12 cellular contexts compared by ENCODE assay signal in the genomic region with DNA sequence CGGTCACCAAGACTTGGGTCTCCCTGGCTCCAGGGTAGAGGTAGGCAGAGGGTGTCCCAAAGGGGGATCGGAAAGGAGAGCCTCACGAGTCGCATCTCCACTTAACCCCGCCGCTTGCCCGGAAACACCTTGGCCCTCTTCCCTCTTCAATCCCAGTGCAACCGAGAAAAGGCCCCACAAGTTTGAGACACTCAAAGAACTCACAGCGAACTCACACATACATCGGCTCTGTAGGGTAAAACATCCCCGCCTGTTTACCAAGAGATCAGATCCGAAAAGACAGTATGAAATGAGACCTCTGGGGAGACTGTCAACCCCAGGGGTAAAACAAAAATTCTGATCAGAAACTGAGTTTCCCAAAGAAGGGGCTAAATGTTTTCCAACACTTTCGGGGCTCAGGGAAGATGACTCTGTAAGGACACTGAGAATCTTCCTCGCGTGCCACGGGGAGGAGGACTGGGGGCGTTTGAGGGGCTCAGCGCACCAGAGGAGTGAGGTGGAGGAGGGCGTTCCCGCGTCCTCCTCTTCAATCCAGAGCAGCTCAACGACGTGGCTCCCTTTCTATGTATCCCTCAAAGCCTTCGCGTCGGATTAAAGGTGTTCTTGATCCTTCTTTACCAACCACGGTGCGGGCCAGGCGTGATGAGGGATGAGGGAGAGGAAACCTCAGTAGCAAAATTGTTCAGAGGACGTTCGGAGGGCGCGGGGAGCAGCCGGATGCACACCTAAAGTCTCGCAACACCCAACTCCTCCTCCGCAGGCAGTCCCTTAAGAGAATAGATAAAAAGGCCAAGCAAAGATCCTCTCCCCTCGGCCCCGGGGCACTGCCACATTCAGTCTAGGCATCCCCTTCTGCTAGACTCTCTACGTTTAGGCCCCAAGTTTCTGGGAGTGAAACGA. TPM values are rescaled to one million over a fixed set of nuclear protein-coding genes. Genes with fewer than 3 reads are reported as not detected.
DNase-seq lines count a peak whose midpoint lies in the region; ATAC-seq and TF ChIP-seq lines count a peak whose summit lies in the region.
"Had no signal": no experiment of that assay in that cellular context is flagged by ENCODE, and none has a peak within 500 bp of the region (broad histone marks: within the 10 kb centered on the region; RNA-seq: fewer than 3 reads in every experiment).

No MANE protein-coding gene starts in this region.

- H3K4me2 ChIP-seq in Loucy (ENCODE audit: low read depth, low read length, poor library complexity, severe bottlenecking) = peak overlapping the region; percentile 55

- peaks cover 58% of the 10 kb centered on the region for H3K4me1 Mint-ChIP-seq in neural crest cell

- H3K36me3 Mint-ChIP-seq in neural crest cell (ENCODE audit: low read depth) = peaks cover 3% of the 10 kb centered on the region
- H3K36me3 Mint-ChIP-seq: activated naive CD4-positive, alpha-beta T cell treated with anti-CD3 and anti-CD28 coated beads, Interleukin-2, amount 50 U/mL, for 24 hours had no signal

- no peaks in the 10 kb centered on the region for H3F3A ChIP-seq in Loucy (ENCODE audit: low read depth)

- CTCF ChIA-PET in BJ (lab: Yijun Ruan, JAX) = interaction anchor here (0.6 to 4.3 kb wide), 8 partner anchors 163 to 625 kb away, joined by 3 to 36 read pairs (median 3); no protein-coding TSS in a partner anchor

- TF ChIP-seq CTCF in BJ (IDR thresholded peaks at IDR 0.05; ENCODE audit: insufficient read depth, low read depth, low read length) (no peak), Loucy (conservative IDR thresholded peaks at IDR 0.05; ENCODE audit: low read length) (no peak), esophagus squamous epithelium (IDR thresholded peaks at IDR 0.05) (no peak), neural crest cell (conservative IDR thresholded peaks at IDR 0.05) (no peak)

- intact Hi-C loops in esophagus squamous epithelium (cut with DNase I) = loop anchor here (5.0 to 10.0 kb wide), 2 partner anchors 239 to 421 kb away; no protein-coding TSS in a partner anchor

- H3K9me3 ChIP-seq in Loucy (ENCODE audit: insufficient read depth, low read depth, low read length) = no peaks in the 10 kb centered on the region
- no peaks in the 10 kb centered on the region for H3K9me3 ChIP-seq in esophagus squamous epithelium

- H3K27ac Mint-ChIP-seq in neural crest cell (ENCODE audit: unreplicated experiment) = peak overlapping the region; percentile 21
- H3K27ac Mint-ChIP-seq: activated naive CD4-positive, alpha-beta T cell treated with anti-CD3 and anti-CD28 coated beads, Interleukin-2, amount 50 U/mL, for 24 hours had no signal

- peaks cover 94% of the 10 kb centered on the region for H3K27me3 Mint-ChIP-seq in neural crest cell (ENCODE audit: low read depth)

- no peaks in the 10 kb centered on the region for H4K20me1 ChIP-seq in Loucy (ENCODE audit: insufficient read depth, low read length, poor library complexity, severe bottlenecking)

- no peaks in the 10 kb centered on the region for H3K9me3 Mint-ChIP-seq in neural crest cell
- H3K9me3 Mint-ChIP-seq: activated naive CD4-positive, alpha-beta T cell treated with anti-CD3 and anti-CD28 coated beads, Interleukin-2, amount 50 U/mL, for 24 hours had no signal

- POLR2A ChIA-PET in BJ (lab: Charles Lee) = interaction anchor here (0.6 to 2.8 kb wide), 4 partner anchors 101 to 624 kb away, joined by 3 to 20 read pairs (median 4); no protein-coding TSS in a partner anchor

- peaks cover 61% of the 10 kb centered on the region for H3K79me2 ChIP-seq in Loucy (ENCODE audit: insufficient read depth, low read length)

- peaks cover 8% of the 10 kb centered on the region for H3K36me3 ChIP-seq in BJ (ENCODE audit: control insufficient read depth, insufficient read depth, low read length)
- H3K36me3 ChIP-seq in Loucy (ENCODE audit: insufficient read depth, low read length) = no peaks in the 10 kb centered on the region
- H3K36me3 ChIP-seq in esophagus squamous epithelium = peaks cover 0 to 14% (median 0%) of the 10 kb centered on the region in 3 donors

- DNase-seq in BJ (ENCODE audit: low read depth) (no peak), esophagus squamous epithelium (lab: John Stamatoyannopoulos, UW) (no peak), neural crest cell (ENCODE audit: low read depth, low spot score) (peak; percentile 2), COR-L47 (lab: John Stamatoyannopoulos, UW) (no peak)
- no peak for DNase-seq in effector CD8-positive, alpha-beta T cell (lab: John Stamatoyannopoulos, UW)
- DNase-seq: activated CD8-positive, alpha-beta memory T cell treated with anti-CD3 and anti-CD28 coated beads for 24 hours; hippocampal formation; stimulated activated CD8-positive, alpha-beta memory T cell treated with anti-CD3 and anti-CD28 coated beads, Interleukin-4, amount 100 ng/mL, for 48 hours had no signal

- H3K4me3 Mint-ChIP-seq in neural crest cell = peak overlapping the region; percentile 90
- H3K4me3 Mint-ChIP-seq: activated naive CD4-positive, alpha-beta T cell treated with anti-CD3 and anti-CD28 coated beads, Interleukin-2, amount 50 U/mL, for 24 hours had no signal

- no peak overlapping the region for H3K9ac ChIP-seq in Loucy (ENCODE audit: low read depth, low read length, poor library complexity, severe bottlenecking)

- H3K4me1 ChIP-seq in Loucy (ENCODE audit: insufficient read depth, low read length, poor library complexity, severe bottlenecking) (peaks cover under 1% of the 10 kb centered on the region), esophagus squamous epithelium (peaks cover 8 to 77% (median 16%) of the 10 kb centered on the region in 3 donors)

- TF ChIP-seq POLR2A in esophagus squamous epithelium (IDR thresholded peaks at IDR 0.05) = no peak

- H2AFZ ChIP-seq in Loucy (ENCODE audit: low read length) = no peak overlapping the region

- peak overlapping the region in 2 of 4 donors; percentile 91 to 93 for H3K27ac ChIP-seq in esophagus squamous epithelium

- no peaks in the 10 kb centered on the region for H3K27me3 ChIP-seq in BJ (ENCODE audit: control insufficient read depth, insufficient read depth, low read length)
- H3K27me3 ChIP-seq in Loucy (ENCODE audit: insufficient read depth, low read length, poor library complexity, severe bottlenecking) = peaks cover 16% of the 10 kb centered on the region
- H3K27me3 ChIP-seq in esophagus squamous epithelium = peaks cover 0 to 83% (median 0%) of the 10 kb centered on the region in 4 donors

- H3K4me3 ChIP-seq in BJ (ENCODE audit: low read depth, low read length) (peak overlapping the region; percentile 68), Loucy (ENCODE audit: low read length, poor library complexity, severe bottlenecking) (peak overlapping the region; percentile 67), esophagus squamous epithelium (peak overlapping the region; percentile 25 to 84 (median 56))

- WGBS in esophagus squamous epithelium, 2 donors = 39 to 60% methylated on average over 27 to 34 of the region's 40 CpGs

- no peak for ATAC-seq in HG02571 (IDR thresholded peaks at IDR 0.05; ENCODE audit: unreplicated experiment)
- no peak for ATAC-seq in GM18511 (IDR thresholded peaks at IDR 0.05; ENCODE audit: unreplicated experiment)

- no peaks in the 10 kb centered on the region for H3K9me2 ChIP-seq in Loucy (replicated peaks; ENCODE audit: low read depth, low read length)

RNA-seq across cellular contexts. Expression of gene WNT5A, which starts 3.7 kb away (rescaled TPM):
- polyA plus RNA-seq in BJ (2011; rRNA removed) = 619 and 627 TPM in 2 replicates
- polyA minus RNA-seq in BJ (2011; rRNA and poly(A)+ RNA removed) = 678 and 907 TPM in 2 replicates
- total RNA-seq in esophagus squamous epithelium (10 to 100 TPM; 15.8 to 90.4 (median 30.7) TPM), neural crest cell (14.4 and 14.7 TPM in 2 replicates)
